In genomic region chr17:61478026-61478789, GRCh38 we compare ENCODE assay signal across 1 cellular context.
TF ChIP-seq lines count a peak whose summit lies in the region.

No MANE protein-coding gene starts in this region.

TF ChIP-seq in K562, 482 proteins besides CTCF, POLR2A, EP300 and RAD21 (continued from another document):
- TF ChIP-seq RREB1 (CRISPR knock-in tag; IDR thresholded peaks at IDR 0.05) = no peak
- no peak for TF ChIP-seq ZNF146 (CRISPR knock-in tag; IDR thresholded peaks at IDR 0.05; ENCODE audit: unreplicated experiment)
- no peak for TF ChIP-seq MTA3 (IDR thresholded peaks at IDR 0.05; ENCODE audit: borderline replicate concordance)
- TF ChIP-seq POLR3A (IDR thresholded peaks at IDR 0.05; ENCODE audit: borderline replicate concordance, extremely low read depth, insufficient read depth, insufficient read length) = no peak
- TF ChIP-seq CEBPG (CRISPR knock-in tag; IDR thresholded peaks at IDR 0.05) = no peak
- TF ChIP-seq CEBPG (tag; conservative IDR thresholded peaks at IDR 0.05 in 1 of 2, IDR thresholded peaks at IDR 0.05 in 1 of 2) = no peak
- TF ChIP-seq NFIX (CRISPR knock-in tag; IDR thresholded peaks at IDR 0.05; ENCODE audit: low read depth) = no peak
- no peak for TF ChIP-seq HDAC2 (IDR thresholded peaks at IDR 0.05)
- TF ChIP-seq SAFB (IDR thresholded peaks at IDR 0.05; ENCODE audit: borderline replicate concordance, low read depth, low read length) = no peak
- peak in 1 of 3 experiments; percentile 90; a peak in 2 of 6 replicates for TF ChIP-seq ZBTB11 (CRISPR knock-in tag; IDR thresholded peaks at IDR 0.05)
- no peak for TF ChIP-seq CTBP1 (IDR thresholded peaks at IDR 0.05; ENCODE audit: borderline replicate concordance)
- TF ChIP-seq ZNF197 (CRISPR knock-in tag; IDR thresholded peaks at IDR 0.05; ENCODE audit: low read depth) = no peak
- no peak for TF ChIP-seq SIRT6 (IDR thresholded peaks at IDR 0.05; ENCODE audit: low read depth, low read length)
- TF ChIP-seq CBFA2T3 (IDR thresholded peaks at IDR 0.05) = no peak
- 0 out of 2 replicates have a peak, but pooled peaks have one; percentile 6 for TF ChIP-seq ZNF316 (IDR thresholded peaks at IDR 0.05)
TF ChIP-seq in K562: peak in this region for 3.
